ENCODE assay signal across 1 cellular context in the genomic region with DNA sequence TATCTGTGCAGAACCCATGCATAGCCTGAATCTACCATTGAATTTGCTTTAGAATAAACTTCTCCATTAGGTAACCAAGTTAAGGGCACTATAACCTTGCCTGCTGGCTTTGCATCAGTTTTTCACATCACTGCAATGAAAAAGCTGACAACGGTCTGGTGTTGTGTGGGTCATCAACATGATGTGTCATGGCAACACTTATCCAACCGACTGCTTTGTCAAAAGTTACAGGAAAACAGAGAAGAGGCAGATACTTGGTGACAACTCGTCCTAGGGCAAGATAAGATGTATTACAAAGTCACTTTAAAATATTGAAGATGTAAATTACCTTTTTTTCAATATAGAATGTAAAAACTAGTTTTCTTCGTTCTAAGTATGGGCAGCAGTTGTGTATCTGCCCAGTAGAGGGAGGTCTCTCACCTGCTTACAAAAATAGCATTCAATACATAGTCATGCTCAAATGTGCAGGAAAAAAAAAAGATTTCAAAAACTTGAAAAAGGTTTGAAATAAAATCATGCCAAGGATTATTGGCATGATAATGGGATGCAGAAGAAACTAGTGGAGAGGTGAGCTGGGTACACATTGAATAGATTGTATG.
TF ChIP-seq lines count a peak whose summit lies in the region.

No MANE protein-coding gene starts in this region.

TF ChIP-seq in H1, 55 proteins besides CTCF, POLR2A, EP300 and RAD21:
- no peak for TF ChIP-seq ASH2L (IDR thresholded peaks at IDR 0.05; ENCODE audit: low read length)
